ENCODE assay signal across 1 cellular context in genomic region chr10:131896403-131896802, GRCh38.
TF ChIP-seq lines count a peak whose summit lies in the region.

No MANE protein-coding gene starts in this region.

TF ChIP-seq in K562, 482 proteins besides CTCF, POLR2A, EP300 and RAD21 (continued from another document and continues in another):
- TF ChIP-seq RREB1 (CRISPR knock-in tag; IDR thresholded peaks at IDR 0.05) (no peak), MXD1 (CRISPR knock-in tag; IDR thresholded peaks at IDR 0.05; ENCODE audit: borderline replicate concordance, poor library complexity, severe bottlenecking) (no peak), ZNF282 (CRISPR knock-in tag; IDR thresholded peaks at IDR 0.05) (no peak), HES1 (IDR thresholded peaks at IDR 0.05; ENCODE audit: low read depth) (peak; percentile 73), GATAD2B (IDR thresholded peaks at IDR 0.05; ENCODE audit: borderline replicate concordance) (no peak), IRF1 (CRISPR knock-in tag; IDR thresholded peaks at IDR 0.05; ENCODE audit: borderline replicate concordance) (no peak), ZNF174 (CRISPR knock-in tag; IDR thresholded peaks at IDR 0.05) (no peak), CC2D1A (IDR thresholded peaks at IDR 0.05) (no peak), MGA (IDR thresholded peaks at IDR 0.05) (peak; percentile 65), ESRRA (IDR thresholded peaks at IDR 0.05; ENCODE audit: borderline replicate concordance, low read depth) (peak; percentile 76; the same call in 1 of the 2 replicates), CBX8 (IDR thresholded peaks at IDR 0.05; ENCODE audit: borderline replicate concordance, extremely low read depth, low read depth, low read length, poor library complexity, severe bottlenecking) (no peak), MTF1 (CRISPR knock-in tag; IDR thresholded peaks at IDR 0.05; ENCODE audit: borderline replicate concordance) (no peak), PBX2 (CRISPR knock-in tag; IDR thresholded peaks at IDR 0.05; ENCODE audit: low read depth) (no peak), PBX2 (tag; conservative IDR thresholded peaks at IDR 0.05; ENCODE audit: low read depth) (peak; percentile 65), HMG20A (CRISPR knock-in tag; conservative IDR thresholded peaks at IDR 0.05) (no peak), MYC (IDR thresholded peaks at IDR 0.05; ENCODE audit: low read depth, low read length) (peak; percentile 71; the same call in 1 of the 2 replicates), MYC (CRISPR knock-in tag; IDR thresholded peaks at IDR 0.05; ENCODE audit: borderline replicate concordance, low read depth) (no peak), ZNF316 (IDR thresholded peaks at IDR 0.05) (no peak), NRF1 (conservative IDR thresholded peaks at IDR 0.05 in 1 of 2, IDR thresholded peaks at IDR 0.05 in 1 of 2) (0 out of 4 replicates have a peak, but pooled peaks of 1 of the 2 experiments have one; percentile 23), USF1 (CRISPR knock-in tag; IDR thresholded peaks at IDR 0.05) (no peak), SUPT5H (IDR thresholded peaks at IDR 0.05) (no peak), KAT8 (IDR thresholded peaks at IDR 0.05; ENCODE audit: low read depth) (no peak), GATAD2A (IDR thresholded peaks at IDR 0.05) (no peak), TEAD1 (CRISPR knock-in tag; IDR thresholded peaks at IDR 0.05) (no peak), PATZ1 (CRISPR knock-in tag; IDR thresholded peaks at IDR 0.05; ENCODE audit: borderline replicate concordance) (no peak), SMARCB1 (IDR thresholded peaks at IDR 0.05; ENCODE audit: insufficient read length, low read depth) (no peak), POU5F1 (IDR thresholded peaks at IDR 0.05; ENCODE audit: borderline replicate concordance, low read depth, low read length, partially characterized antibody) (no peak), SMAD1 (IDR thresholded peaks at IDR 0.05; ENCODE audit: low read depth, low read length, partially characterized antibody) (no peak)
